In genomic region chr2:232139786-232140562, GRCh38 we compare ENCODE assay signal across 23 cellular contexts.
DNase-seq lines count a peak whose midpoint lies in the region; ATAC-seq and TF ChIP-seq lines count a peak whose summit lies in the region.
"Had no signal": no experiment of that assay in that cellular context is flagged by ENCODE, and none has a peak within 500 bp of the region (broad histone marks: within the 10 kb centered on the region; RNA-seq: fewer than 3 reads in every experiment).

No MANE protein-coding gene starts in this region.

- H3K4me3 Mint-ChIP-seq in T-cell (peak overlapping the region in 1 of 3 donors; percentile 58), osteocyte (ENCODE audit: unreplicated experiment) (no peak overlapping the region)
- H3K4me3 Mint-ChIP-seq in activated T-helper 17 cell treated with anti-CD3 and anti-CD28 coated beads, Interleukin-2, amount 50 U/mL, for 72 hours = no peak overlapping the region
- H3K4me3 Mint-ChIP-seq: activated T-cell treated with anti-CD3 and anti-CD28 coated beads, Interleukin-2, amount 50 U/mL, for 24 hours; CD14-positive monocyte; GM23338; stimulated activated naive B cell treated with anti-CD40 and anti-IgM and Interleukin-4, amounts not matched to agents 10 μg/mL and 1 μg/mL and 100 μg/mL, for 72 hours had no signal

- H3K27ac Mint-ChIP-seq in T-cell (peak overlapping the region; percentile 81 to 84), osteocyte (ENCODE audit: unreplicated experiment) (no peak overlapping the region)
- no peak overlapping the region for H3K27ac Mint-ChIP-seq in activated T-helper 17 cell treated with anti-CD3 and anti-CD28 coated beads, Interleukin-2, amount 50 U/mL, for 72 hours
- H3K27ac Mint-ChIP-seq: CD14-positive monocyte, GM23338 had no signal

- H3K27me3 Mint-ChIP-seq in T-cell = no peaks in the 10 kb centered on the region
- H3K27me3 Mint-ChIP-seq in activated T-helper 17 cell treated with anti-CD3 and anti-CD28 coated beads, Interleukin-2, amount 50 U/mL, for 72 hours = no peaks in the 10 kb centered on the region
- no peaks in the 10 kb centered on the region for H3K27me3 Mint-ChIP-seq in osteocyte (ENCODE audit: unreplicated experiment)
- H3K27me3 Mint-ChIP-seq: activated T-cell treated with anti-CD3 and anti-CD28 coated beads, Interleukin-2, amount 50 U/mL, for 24 hours; stimulated activated naive B cell treated with anti-CD40 and anti-IgM and Interleukin-4, amounts not matched to agents 10 μg/mL and 1 μg/mL and 100 μg/mL, for 72 hours had no signal

- TF ChIP-seq CTCF in AG09309 (IDR thresholded peaks at IDR 0.05; ENCODE audit: control insufficient read depth, insufficient read depth, low read depth, low read length, missing control alignments) (no peak), fibroblast of the aortic adventitia (IDR thresholded peaks at IDR 0.05; ENCODE audit: insufficient read depth, low read length) (no peak), osteocyte (IDR thresholded peaks at IDR 0.05) (no peak)

- H3K4me1 Mint-ChIP-seq in T-cell (peaks cover 44 to 55% (median 53%) of the 10 kb centered on the region in 3 donors), osteocyte (ENCODE audit: unreplicated experiment) (no peaks in the 10 kb centered on the region)
- peaks cover 15% of the 10 kb centered on the region for H3K4me1 Mint-ChIP-seq in activated T-helper 17 cell treated with anti-CD3 and anti-CD28 coated beads, Interleukin-2, amount 50 U/mL, for 72 hours

- H3K9me3 Mint-ChIP-seq in T-cell = no peaks in the 10 kb centered on the region
- H3K9me3 Mint-ChIP-seq in activated T-helper 17 cell treated with anti-CD3 and anti-CD28 coated beads, Interleukin-2, amount 50 U/mL, for 72 hours = no peaks in the 10 kb centered on the region
- no peaks in the 10 kb centered on the region for H3K9me3 Mint-ChIP-seq in osteocyte (ENCODE audit: unreplicated experiment)
- H3K9me3 Mint-ChIP-seq: activated T-cell treated with anti-CD3 and anti-CD28 coated beads, Interleukin-2, amount 50 U/mL, for 24 hours; CD14-positive monocyte; GM23338; stimulated activated naive B cell treated with anti-CD40 and anti-IgM and Interleukin-4, amounts not matched to agents 10 μg/mL and 1 μg/mL and 100 μg/mL, for 72 hours had no signal

- no peak for ATAC-seq in T-cell (replicated peaks in 1 of 4)
- no peak for ATAC-seq in activated T-helper 17 cell treated with anti-CD3 and anti-CD28 coated beads, Interleukin-2, amount 50 U/mL, for 72 hours (replicated peaks)
- no peak for ATAC-seq in activated CD4-positive, CD25-positive, alpha-beta regulatory T cell treated with anti-CD3 and anti-CD28 coated beads, Interleukin-2, amount 50 U/mL, for 24 hours
- ATAC-seq: foreskin keratinocyte, GM23338, heart right ventricle, left colon had no signal

- H3K4me3 ChIP-seq in AG09309 (ENCODE audit: control insufficient read depth, low read depth, low read length) (no peak overlapping the region), fibroblast of the aortic adventitia (ENCODE audit: low read depth, low read length) (no peak overlapping the region)
- H3K4me3 ChIP-seq: GM23338, heart right ventricle, SJCRH30 had no signal

- DNase-seq in AG09309 (ENCODE audit: low read depth) (peak; percentile 3), EH (ENCODE audit: low read depth) (peak; percentile 41), T-cell (no peak), fibroblast of the aortic adventitia (ENCODE audit: low read depth) (peak; percentile 33), islet precursor cell (no peak), osteocyte (ENCODE audit: extremely low spot score, unreplicated experiment) (no peak)
- DNase-seq: activated CD4-positive, CD25-positive, alpha-beta regulatory T cell treated with anti-CD3 and anti-CD28 coated beads, Interleukin-2, amount 50 U/mL, for 72 hours; activated CD8-positive, alpha-beta memory T cell treated with anti-CD3 and anti-CD28 coated beads for 24 hours; activated naive CD4-positive, alpha-beta T cell treated with Interleukin-2 at 50 U/mL for 16 hours; activated T-cell treated with anti-CD3 and anti-CD28 coated beads, Interleukin-2, amount 50 U/mL, for 24 hours; foreskin keratinocyte; heart right ventricle; KBM-7; left colon; NCI-H524; occipital lobe; stimulated activated CD4-positive, alpha-beta T cell treated with anti-CD3 and anti-CD28 coated beads, Interleukin-4, amount 100 ng/mL, for 24 hours; stimulated activated naive B cell treated with anti-CD40 and anti-IgM and Interleukin-4, amounts not matched to agents 10 μg/mL and 1 μg/mL and 100 μg/mL, for 72 hours had no signal

- H3K36me3 Mint-ChIP-seq in T-cell = peaks cover 9% of the 10 kb centered on the region
- H3K36me3 Mint-ChIP-seq in activated T-helper 17 cell treated with anti-CD3 and anti-CD28 coated beads, Interleukin-2, amount 50 U/mL, for 72 hours (ENCODE audit: low read depth) = no peaks in the 10 kb centered on the region
- peaks cover 2% of the 10 kb centered on the region for H3K36me3 Mint-ChIP-seq in osteocyte (ENCODE audit: unreplicated experiment)

- POLR2A ChIA-PET in T-cell (lab: Charles Lee) = interaction anchor here in 1 of 2 donors (0.6 kb wide), 1 partner anchor 209 kb away, joined by 3 read pairs; no protein-coding TSS in a partner anchor

- CTCF ChIA-PET in T-cell (lab: Charles Lee) = no interaction called here

Comparison
In these comparisons a context has a peak if more than half of its experiments do, and no peak if none do; other contexts are left out.
1. DNase-seq: peak in AG09309 (single experiment), EH (single experiment) and fibroblast of the aortic adventitia (single experiment); none in T-cell (0 of 34), islet precursor cell (single experiment) and osteocyte (single experiment).
2. H3K27ac Mint-ChIP-seq: peak in T-cell (2 of 2); none in activated T-helper 17 cell treated with anti-CD3 and anti-CD28 coated beads, Interleukin-2, amount 50 U/mL, for 72 hours (single experiment) and osteocyte (single experiment).